ENCODE assay signal across 11 cellular contexts in genomic region chr2:13006407-13006806, GRCh38.
DNase-seq lines count a peak whose midpoint lies in the region; ATAC-seq and TF ChIP-seq lines count a peak whose summit lies in the region.
"Had no signal": no experiment of that assay in that cellular context is flagged by ENCODE, and none has a peak within 500 bp of the region (broad histone marks: within the 10 kb centered on the region; RNA-seq: fewer than 3 reads in every experiment).

No MANE protein-coding gene starts in this region.

- H3K18ac ChIP-seq in neuronal stem cell (ENCODE audit: low read length) = no peak overlapping the region

- no peaks in the 10 kb centered on the region for H3K27me3 ChIP-seq in BE2C
- H3K27me3 ChIP-seq in neuronal stem cell (ENCODE audit: control insufficient read depth in 3 of 3, insufficient read depth in 3 of 3, low read depth in 1 of 3, low read length in 3 of 3) = no peaks in the 10 kb centered on the region
- H3K27me3 ChIP-seq in adrenal gland = no peaks in the 10 kb centered on the region
- H3K27me3 ChIP-seq: cardiac muscle cell had no signal

- TF ChIP-seq CTCF in BE2C (IDR thresholded peaks at IDR 0.05; ENCODE audit: low read depth, low read length) (no peak), coronary artery (IDR thresholded peaks at IDR 0.05) (no peak), adrenal gland (IDR thresholded peaks at IDR 0.05) (no peak)

- no peak for ATAC-seq in HG03196 (IDR thresholded peaks at IDR 0.05; ENCODE audit: unreplicated experiment)

- peak overlapping the region; percentile 34 for H2AFZ ChIP-seq in neuronal stem cell (ENCODE audit: low read length)

- no peak overlapping the region for H4K91ac ChIP-seq in neuronal stem cell (ENCODE audit: low read depth, low read length, poor library complexity)

- H3K9me3 ChIP-seq in BE2C = no peaks in the 10 kb centered on the region
- H3K9me3 ChIP-seq in neuronal stem cell (replicated peaks in 1 of 2; ENCODE audit: control insufficient read depth in 2 of 2, insufficient read depth in 1 of 2, low read depth in 1 of 2, low read length in 2 of 2) = no peaks in the 10 kb centered on the region
- H3K9me3 ChIP-seq in adrenal gland (replicated peaks in 1 of 3) = no peaks in the 10 kb centered on the region
- H3K9me3 ChIP-seq: Caco-2, gastroesophageal sphincter had no signal

- peak overlapping the region; percentile 42 for H3K4me3 ChIP-seq in BE2C (ENCODE audit: low read depth, low read length)
- peak overlapping the region; percentile 60 for H3K4me3 ChIP-seq in coronary artery
- no peak overlapping the region for H3K4me3 ChIP-seq in neuronal stem cell (ENCODE audit: low read length in 2 of 2)
- peak overlapping the region in 1 of 4 donors; percentile 15 for H3K4me3 ChIP-seq in adrenal gland
- H3K4me3 ChIP-seq: cardiac muscle cell had no signal

- peak; percentile 28 for DNase-seq in BE2C
- peak; percentile 53 for DNase-seq in SK-MEL-5 (ENCODE audit: low read depth, low spot score)
- DNase-seq in coronary artery (ENCODE audit: low spot score) = no peak
- no peak for DNase-seq in neuronal stem cell (ENCODE audit: low spot score)
- no peak for DNase-seq in Kasumi-1 (lab: John Stamatoyannopoulos, UW)
- DNase-seq in AG20443 (ENCODE audit: low spot score) = no peak
- DNase-seq in adrenal gland = no peak

- no peak overlapping the region for H3K23ac ChIP-seq in neuronal stem cell (ENCODE audit: low read depth, low read length, poor library complexity)

- H3K4ac ChIP-seq in neuronal stem cell (ENCODE audit: low read length) = no peak overlapping the region

- no peak overlapping the region for H2BK120ac ChIP-seq in neuronal stem cell (ENCODE audit: low read depth, low read length)

- H3K36me3 ChIP-seq in BE2C = no peaks in the 10 kb centered on the region
- H3K36me3 ChIP-seq in neuronal stem cell (replicated peaks in 1 of 2; ENCODE audit: control insufficient read depth in 2 of 2, insufficient read depth in 2 of 2, low read length in 2 of 2) = no peaks in the 10 kb centered on the region
- no peaks in the 10 kb centered on the region for H3K36me3 ChIP-seq in adrenal gland (replicated peaks in 1 of 2)
- H3K36me3 ChIP-seq: cardiac muscle cell, gastroesophageal sphincter had no signal

- H2AK5ac ChIP-seq in neuronal stem cell (ENCODE audit: low read depth, low read length) = no peak overlapping the region

- H2BK15ac ChIP-seq in neuronal stem cell (ENCODE audit: low read length) = no peak overlapping the region

- intact Hi-C loops in adrenal gland (cut with DNase I) = loop anchor here (10.0 kb wide), 3 partner anchors 72 to 1182 kb away; no protein-coding TSS in a partner anchor

- H4K8ac ChIP-seq in neuronal stem cell (ENCODE audit: low read depth, low read length) = no peak overlapping the region

- no peak overlapping the region for H3K9ac ChIP-seq in neuronal stem cell (ENCODE audit: low read depth, low read length, poor library complexity)

- H3K27ac ChIP-seq in coronary artery (peak overlapping the region in 1 of 2 donors; percentile 15), neuronal stem cell (replicated peaks; ENCODE audit: low read length) (no peak overlapping the region), adrenal gland (peak overlapping the region in 2 of 5 donors; percentile 15 to 19)
- H3K27ac ChIP-seq: cardiac muscle cell, gastroesophageal sphincter had no signal

- no peak for TF ChIP-seq POLR2A in adrenal gland (IDR thresholded peaks at IDR 0.05)

- H2BK12ac ChIP-seq in neuronal stem cell (ENCODE audit: low read length) = no peak overlapping the region

- H3K14ac ChIP-seq in neuronal stem cell (ENCODE audit: low read length) = no peak overlapping the region

- in situ Hi-C loops in SK-MEL-5 (cut with HindIII; ENCODE audit: low pct_unique_long_range_greater_than_20kb, low sequenced_read_pairs) = no loop called here

- H3K4me1 ChIP-seq in BE2C (peaks cover 24% of the 10 kb centered on the region), neuronal stem cell (ENCODE audit: control insufficient read depth in 2 of 2, insufficient read depth in 1 of 2, low read depth in 1 of 2, low read length in 2 of 2) (peaks cover 1 to 20% of the 10 kb centered on the region in 2 donors), adrenal gland (replicated peaks in 1 of 2) (peaks cover 0 to 11% of the 10 kb centered on the region in 2 donors)
- H3K4me1 ChIP-seq: Caco-2 had no signal

- H2BK5ac ChIP-seq in neuronal stem cell (ENCODE audit: low read length) = no peak overlapping the region

- H3K4me2 ChIP-seq in neuronal stem cell (ENCODE audit: insufficient read depth, low read length, poor library complexity, severe bottlenecking) = no peak overlapping the region

- no CpG with 5 or more reads among the region's 4 CpGs for WGBS in neuronal stem cell (ENCODE audit: extremely low coverage in 2 of 2, insufficient read length in 2 of 2, insufficient replicate concordance in 1 of 2), 2 donors
- WGBS in adrenal gland, 4 donors = 38 to 72% (median 56%) methylated on average over 4 of the region's 4 CpGs

- no peaks in the 10 kb centered on the region for H3K79me1 ChIP-seq in neuronal stem cell (ENCODE audit: low read depth, low read length)

Comparison
In these comparisons a context has a peak if more than half of its experiments do, and no peak if none do; other contexts are left out.
1. DNase-seq: peak in BE2C (single experiment) and SK-MEL-5 (single experiment); none in coronary artery (single experiment), neuronal stem cell (single experiment), Kasumi-1 (0 of 2), AG20443 (single experiment) and adrenal gland (0 of 7).
2. H3K4me3 ChIP-seq: peak in BE2C (single experiment) and coronary artery (single experiment); none in neuronal stem cell (0 of 2).